ENCODE assay signal across 32 cellular contexts in genomic region chr21:16007933-16008332, GRCh38.
"Had no signal": no experiment of that assay in that cellular context is flagged by ENCODE, and none has a peak within 500 bp of the region (broad histone marks: within the 10 kb centered on the region; RNA-seq: fewer than 3 reads in every experiment).

No MANE protein-coding gene starts in this region.

- H3K4me1 ChIP-seq: breast epithelium, foreskin keratinocyte, left ventricle myocardium inferior, stomach, tibial artery, upper lobe of right lung had no signal

- H3K4me3 ChIP-seq: breast epithelium, heart left ventricle, left ventricle myocardium inferior, lung, mucosa of descending colon, smooth muscle cell, stomach, tibial artery, upper lobe of right lung had no signal

- H3K9me3 ChIP-seq: mucosa of descending colon, upper lobe of right lung had no signal

- H3K36me3 Mint-ChIP-seq: activated naive CD4-positive, alpha-beta T cell treated with anti-CD3 and anti-CD28 coated beads, Interleukin-2, amount 10 ng/mL, durations not matched to agents 7 days and 5 days; activated naive CD8-positive, alpha-beta T cell treated with anti-CD3 and anti-CD28 coated beads, Interleukin-2, amount 10 ng/mL, durations not matched to agents 7 days and 5 days; natural killer cell treated with Interleukin-12 subunit alpha and Interleukin-12 subunit beta and Interleukin-15 and Interleukin-18, amount 100 ng/mL, for 72 hours; stimulated activated memory B cell treated with anti-CD40 and anti-IgM and Interleukin-4, amounts not matched to agents 10 μg/mL and 1 μg/mL and 100 μg/mL, for 72 hours; WTC11 had no signal

- H3K4me3 Mint-ChIP-seq: activated CD4-positive, alpha-beta memory T cell treated with anti-CD3 and anti-CD28 coated beads, Interleukin-2, amount 10 ng/mL, durations not matched to agents 7 days and 5 days; activated CD4-positive, alpha-beta T cell treated with anti-CD3 and anti-CD28 coated beads, Interleukin-2, amount 10 ng/mL, durations not matched to agents 7 days and 5 days; activated naive CD4-positive, alpha-beta T cell treated with anti-CD3 and anti-CD28 coated beads, Interleukin-2, amount 10 ng/mL, durations not matched to agents 7 days and 5 days; activated naive CD8-positive, alpha-beta T cell treated with anti-CD3 and anti-CD28 coated beads, Interleukin-2, amount 10 ng/mL, durations not matched to agents 7 days and 5 days; activated T-cell treated with anti-CD3 and anti-CD28 coated beads, Interleukin-2, amount 50 U/mL, for 24 hours; central memory CD8-positive, alpha-beta T cell; natural killer cell treated with Interleukin-12 subunit alpha and Interleukin-12 subunit beta and Interleukin-15 and Interleukin-18, amount 100 ng/mL, for 72 hours; stimulated activated memory B cell treated with anti-CD40 and anti-IgM and Interleukin-4, amounts not matched to agents 10 μg/mL and 1 μg/mL and 100 μg/mL, for 72 hours; WTC11 had no signal

- H3K4me1 Mint-ChIP-seq: activated CD4-positive, alpha-beta memory T cell treated with anti-CD3 and anti-CD28 coated beads, Interleukin-2, amount 10 ng/mL, durations not matched to agents 7 days and 5 days; activated CD4-positive, alpha-beta T cell treated with anti-CD3 and anti-CD28 coated beads, Interleukin-2, amount 10 ng/mL, durations not matched to agents 7 days and 5 days; activated naive CD4-positive, alpha-beta T cell treated with anti-CD3 and anti-CD28 coated beads, Interleukin-2, amount 10 ng/mL, durations not matched to agents 7 days and 5 days; activated naive CD8-positive, alpha-beta T cell treated with anti-CD3 and anti-CD28 coated beads, Interleukin-2, amount 10 ng/mL, durations not matched to agents 7 days and 5 days; central memory CD8-positive, alpha-beta T cell; stimulated activated memory B cell treated with anti-CD40 and anti-IgM and Interleukin-4, amounts not matched to agents 10 μg/mL and 1 μg/mL and 100 μg/mL, for 72 hours; WTC11 had no signal

- H3K36me3 ChIP-seq: breast epithelium, heart left ventricle, left ventricle myocardium inferior, stomach, tibial artery, upper lobe of right lung had no signal

- H3K27ac ChIP-seq: foreskin keratinocyte, heart left ventricle, left ventricle myocardium inferior, stomach, tibial artery, upper lobe of right lung had no signal

- H3K27me3 ChIP-seq: breast epithelium, foreskin keratinocyte, heart left ventricle, stomach, tibial artery, upper lobe of right lung had no signal

- H3K27ac Mint-ChIP-seq: activated CD4-positive, alpha-beta memory T cell treated with anti-CD3 and anti-CD28 coated beads, Interleukin-2, amount 10 ng/mL, durations not matched to agents 7 days and 5 days; activated CD4-positive, alpha-beta T cell treated with anti-CD3 and anti-CD28 coated beads, Interleukin-2, amount 10 ng/mL, durations not matched to agents 7 days and 5 days; activated naive CD4-positive, alpha-beta T cell treated with anti-CD3 and anti-CD28 coated beads, Interleukin-2, amount 10 ng/mL, durations not matched to agents 7 days and 5 days; activated naive CD8-positive, alpha-beta T cell treated with anti-CD3 and anti-CD28 coated beads, Interleukin-2, amount 10 ng/mL, durations not matched to agents 7 days and 5 days; activated T-cell treated with anti-CD3 and anti-CD28 coated beads, Interleukin-2, amount 50 U/mL, for 24 hours; natural killer cell treated with Interleukin-12 subunit alpha and Interleukin-12 subunit beta and Interleukin-15 and Interleukin-18, amount 100 ng/mL, for 72 hours; stimulated activated memory B cell treated with anti-CD40 and anti-IgM and Interleukin-4, amounts not matched to agents 10 μg/mL and 1 μg/mL and 100 μg/mL, for 72 hours; WTC11 had no signal

- H3K27me3 Mint-ChIP-seq: activated CD4-positive, alpha-beta T cell treated with anti-CD3 and anti-CD28 coated beads, Interleukin-2, amount 10 ng/mL, durations not matched to agents 7 days and 5 days; activated naive CD4-positive, alpha-beta T cell treated with anti-CD3 and anti-CD28 coated beads, Interleukin-2, amount 10 ng/mL, durations not matched to agents 7 days and 5 days; activated T-cell treated with anti-CD3 and anti-CD28 coated beads, Interleukin-2, amount 50 U/mL, for 24 hours; central memory CD8-positive, alpha-beta T cell; natural killer cell treated with Interleukin-12 subunit alpha and Interleukin-12 subunit beta and Interleukin-15 and Interleukin-18, amount 100 ng/mL, for 72 hours; stimulated activated memory B cell treated with anti-CD40 and anti-IgM and Interleukin-4, amounts not matched to agents 10 μg/mL and 1 μg/mL and 100 μg/mL, for 72 hours had no signal

- DNase-seq: activated CD4-positive, alpha-beta memory T cell treated with anti-CD3 and anti-CD28 coated beads, Interleukin-2, amount 10 ng/mL, durations not matched to agents 7 days and 5 days; activated CD4-positive, alpha-beta T cell treated with anti-CD3 and anti-CD28 coated beads for 1 hour; activated CD4-positive, alpha-beta T cell treated with anti-CD3 and anti-CD28 coated beads, Interleukin-2, amount 10 ng/mL, durations not matched to agents 7 days and 5 days; activated CD8-positive, alpha-beta memory T cell treated with anti-CD3 and anti-CD28 coated beads, Interleukin-2, amount 50 U/mL, for 48 hours; activated gamma-delta T cell; activated naive CD4-positive, alpha-beta T cell treated with anti-CD3 and anti-CD28 coated beads, Interleukin-2, amount 10 ng/mL, durations not matched to agents 7 days and 5 days; activated naive CD8-positive, alpha-beta T cell treated with anti-CD3 and anti-CD28 coated beads, Interleukin-2, amount 10 ng/mL, durations not matched to agents 7 days and 5 days; activated T-cell treated with anti-CD3 and anti-CD28 coated beads, Interleukin-2, amount 50 U/mL, for 24 hours; dermis blood vessel endothelial cell; effector CD8-positive, alpha-beta T cell; erythroblast; heart left ventricle; left ventricle myocardium inferior; mesendoderm; mucosa of descending colon; posterior cingulate gyrus; stimulated activated CD4-positive, alpha-beta T cell treated with anti-CD3 and anti-CD28 coated beads, Interleukin-1b, Interleukin-23, amount 100 ng/mL, for 48 hours; stimulated activated CD4-positive, alpha-beta T cell treated with anti-CD3 and anti-CD28 coated beads, Interleukin-4, amount 100 ng/mL, for 4 hours; stimulated activated CD8-positive, alpha-beta memory T cell treated with anti-CD3 and anti-CD28 coated beads, Interleukin-4, amount 100 ng/mL, for 48 hours; stomach; T-helper 2 cell; tibial artery; upper lobe of right lung had no signal

- ATAC-seq: foreskin keratinocyte; heart left ventricle; mucosa of descending colon; natural killer cell treated with Interleukin-12 subunit alpha and Interleukin-12 subunit beta and Interleukin-15 and Interleukin-18, amount 100 ng/mL, for 72 hours; sciatic nerve; stimulated activated memory B cell treated with anti-CD40 and anti-IgM and Interleukin-4, amounts not matched to agents 10 μg/mL and 1 μg/mL and 100 μg/mL, for 72 hours; upper lobe of right lung; WTC11 had no signal

- H3K9me3 Mint-ChIP-seq: activated CD4-positive, alpha-beta memory T cell treated with anti-CD3 and anti-CD28 coated beads, Interleukin-2, amount 10 ng/mL, durations not matched to agents 7 days and 5 days; activated CD4-positive, alpha-beta T cell treated with anti-CD3 and anti-CD28 coated beads, Interleukin-2, amount 10 ng/mL, durations not matched to agents 7 days and 5 days; activated naive CD4-positive, alpha-beta T cell treated with anti-CD3 and anti-CD28 coated beads, Interleukin-2, amount 10 ng/mL, durations not matched to agents 7 days and 5 days; activated naive CD8-positive, alpha-beta T cell treated with anti-CD3 and anti-CD28 coated beads, Interleukin-2, amount 10 ng/mL, durations not matched to agents 7 days and 5 days; activated T-cell treated with anti-CD3 and anti-CD28 coated beads, Interleukin-2, amount 50 U/mL, for 24 hours; central memory CD8-positive, alpha-beta T cell; stimulated activated memory B cell treated with anti-CD40 and anti-IgM and Interleukin-4, amounts not matched to agents 10 μg/mL and 1 μg/mL and 100 μg/mL, for 72 hours had no signal
